Comparison of ENCODE assay signal across 31 cellular contexts in genomic region chr1:23427550-23427949, GRCh38. TPM values are rescaled to one million over a fixed set of nuclear protein-coding genes. Genes with fewer than 3 reads are reported as not detected.
"Had no signal": no experiment of that assay in that cellular context is flagged by ENCODE, and none has a peak within 500 bp of the region (broad histone marks: within the 10 kb centered on the region; RNA-seq: fewer than 3 reads in every experiment).

No MANE protein-coding gene starts in this region.

- DNase-seq: hypothalamus; immature natural killer cell; kidney; left lung; mesendoderm; naive B cell; natural killer cell; nephron progenitor cell; pancreas; posterior cingulate gyrus; retina; right cardiac atrium; spleen; stimulated activated CD4-positive, alpha-beta T cell treated with anti-CD3 and anti-CD28 coated beads, Interleukin-4, amount 100 ng/mL, for 24 hours; stimulated activated naive CD4-positive, alpha-beta T cell; tibial artery; upper lobe of right lung had no signal

- FAIRE-seq: islet of Langerhans, kidney, pancreas, urothelium cell line had no signal

- H3K27ac ChIP-seq: left lung, neural progenitor cell, neutrophil, pancreas, prostate gland, spleen, suprapubic skin, thoracic aorta, tibial artery, upper lobe of right lung had no signal

- H3K4me3 ChIP-seq: left lung, lung, neural progenitor cell, pancreas, prostate gland, skin epidermis, spleen, suprapubic skin, thoracic aorta, tibial artery, upper lobe of right lung had no signal

- H3K27ac Mint-ChIP-seq: immature natural killer cell; mesothelial cell of epicardium; natural killer cell; nephron progenitor cell; neural progenitor cell; stimulated activated effector memory CD8-positive, alpha-beta T cell treated with anti-CD3 and anti-CD28 coated beads, Interleukin-12 subunit alpha, Interleukin-12 subunit beta, amount 100 ng/mL, for 72 hours; stimulated activated naive CD8-positive, alpha-beta T cell treated with anti-CD3 and anti-CD28 coated beads, Interleukin-15, Interleukin-2, amounts not matched to agents 100 ng/mL and 50 ng/mL, for 24 hours had no signal

- H3K9me3 Mint-ChIP-seq: immature natural killer cell; mesothelial cell of epicardium; naive B cell; natural killer cell; nephron progenitor cell; neural progenitor cell; stimulated activated effector memory CD8-positive, alpha-beta T cell treated with anti-CD3 and anti-CD28 coated beads, Interleukin-12 subunit alpha, Interleukin-12 subunit beta, amount 100 ng/mL, for 72 hours; stimulated activated naive CD8-positive, alpha-beta T cell treated with anti-CD3 and anti-CD28 coated beads, Interleukin-15, Interleukin-2, amounts not matched to agents 100 ng/mL and 50 ng/mL, for 24 hours had no signal

- H2AFZ ChIP-seq: neural progenitor cell had no signal

- H3K4me2 ChIP-seq: neural progenitor cell had no signal

- H3K9me3 ChIP-seq: left lung, neutrophil, pancreas, prostate gland, spleen, suprapubic skin, thoracic aorta, tibial artery, upper lobe of right lung had no signal

- H3K36me3 Mint-ChIP-seq: naive B cell; natural killer cell; stimulated activated effector memory CD8-positive, alpha-beta T cell treated with anti-CD3 and anti-CD28 coated beads, Interleukin-12 subunit alpha, Interleukin-12 subunit beta, amount 100 ng/mL, for 72 hours had no signal

- H3K9ac ChIP-seq: neural progenitor cell had no signal

- ATAC-seq: left colon; left lung; natural killer cell; pancreas; right cardiac atrium; sciatic nerve; stimulated activated effector memory CD8-positive, alpha-beta T cell treated with anti-CD3 and anti-CD28 coated beads, Interleukin-12 subunit alpha, Interleukin-12 subunit beta, amount 100 ng/mL, for 72 hours; upper lobe of right lung had no signal

- H3K4me3 Mint-ChIP-seq: immature natural killer cell; mesothelial cell of epicardium; natural killer cell; nephron progenitor cell; neural progenitor cell; stimulated activated effector memory CD8-positive, alpha-beta T cell treated with anti-CD3 and anti-CD28 coated beads, Interleukin-12 subunit alpha, Interleukin-12 subunit beta, amount 100 ng/mL, for 72 hours; stimulated activated naive CD8-positive, alpha-beta T cell treated with anti-CD3 and anti-CD28 coated beads, Interleukin-15, Interleukin-2, amounts not matched to agents 100 ng/mL and 50 ng/mL, for 24 hours had no signal

- H3K36me3 ChIP-seq: neural progenitor cell, neutrophil, upper lobe of right lung had no signal

- H3K27me3 ChIP-seq: pancreas, suprapubic skin, tibial artery, upper lobe of right lung had no signal

RNA-seq across cellular contexts. Expression of gene ASAP3, which starts 56.4 kb away (rescaled TPM):
- polyA plus RNA-seq: immature natural killer cell had no signal
